In the genomic region with DNA sequence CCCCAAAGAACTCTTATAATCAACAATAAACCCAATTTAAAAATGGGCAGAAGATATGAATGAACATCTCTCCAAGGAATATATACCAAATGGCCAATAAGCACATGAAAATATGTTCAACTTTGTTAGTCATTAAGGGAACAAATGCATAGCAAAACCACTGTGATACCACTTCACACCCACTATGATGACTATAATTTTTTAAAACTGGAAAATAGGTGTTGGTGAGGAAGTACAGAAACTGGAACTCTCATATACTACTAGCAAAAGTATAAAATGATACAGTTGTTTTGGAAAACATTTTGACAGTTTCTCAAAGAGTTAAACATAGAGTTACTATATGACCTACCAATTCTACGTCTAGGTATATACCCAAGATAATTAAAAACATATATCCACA, we compare ENCODE assay signal across 17 cellular contexts. TPM values are rescaled to one million over a fixed set of nuclear protein-coding genes. Genes with fewer than 3 reads are reported as not detected.
DNase-seq lines count a peak whose midpoint lies in the region; ATAC-seq and TF ChIP-seq lines count a peak whose summit lies in the region.
"Had no signal": no experiment of that assay in that cellular context is flagged by ENCODE, and none has a peak within 500 bp of the region (broad histone marks: within the 10 kb centered on the region; RNA-seq: fewer than 3 reads in every experiment).

No MANE protein-coding gene starts in this region.

- H3K4me3 Mint-ChIP-seq in activated CD4-positive, alpha-beta T cell treated with anti-CD3 and anti-CD28 coated beads, Interleukin-2, amount 10 ng/mL, durations not matched to agents 24 days and 14 days = no peak overlapping the region
- H3K4me3 Mint-ChIP-seq in activated CD4-positive, alpha-beta T cell treated with anti-CD3 and anti-CD28 coated beads, Interleukin-2, amount 10 ng/mL, durations not matched to agents 7 days and 5 days = no peak overlapping the region
- no peak overlapping the region for H3K4me3 Mint-ChIP-seq in activated naive CD4-positive, alpha-beta T cell treated with anti-CD3 and anti-CD28 coated beads, Interleukin-2, amount 50 U/mL, for 24 hours
- no peak overlapping the region for H3K4me3 Mint-ChIP-seq in activated naive CD8-positive, alpha-beta T cell treated with anti-CD3 and anti-CD28 coated beads for 36 hours
- no peak overlapping the region for H3K4me3 Mint-ChIP-seq in stimulated activated naive CD8-positive, alpha-beta T cell treated with anti-CD3 and anti-CD28 coated beads, Interleukin-15, amount 100 ng/mL, for 72 hours
- H3K4me3 Mint-ChIP-seq in activated CD8-positive, alpha-beta memory T cell treated with anti-CD3 and anti-CD28 coated beads, Interleukin-2, amount 10 ng/mL, durations not matched to agents 7 days and 5 days = no peak overlapping the region
- H3K4me3 Mint-ChIP-seq: CD8-positive, alpha-beta memory T cell; HFFc6 had no signal

- peaks cover 10% of the 10 kb centered on the region for H3K9me3 Mint-ChIP-seq in activated CD4-positive, alpha-beta T cell treated with anti-CD3 and anti-CD28 coated beads, Interleukin-2, amount 10 ng/mL, durations not matched to agents 24 days and 14 days
- H3K9me3 Mint-ChIP-seq in activated CD4-positive, alpha-beta T cell treated with anti-CD3 and anti-CD28 coated beads, Interleukin-2, amount 10 ng/mL, durations not matched to agents 7 days and 5 days = no peaks in the 10 kb centered on the region
- H3K9me3 Mint-ChIP-seq in activated naive CD4-positive, alpha-beta T cell treated with anti-CD3 and anti-CD28 coated beads, Interleukin-2, amount 50 U/mL, for 24 hours = no peaks in the 10 kb centered on the region
- H3K9me3 Mint-ChIP-seq in activated naive CD8-positive, alpha-beta T cell treated with anti-CD3 and anti-CD28 coated beads for 36 hours = peaks cover 5% of the 10 kb centered on the region
- peaks cover 7 to 8% of the 10 kb centered on the region in 2 donors for H3K9me3 Mint-ChIP-seq in stimulated activated naive CD8-positive, alpha-beta T cell treated with anti-CD3 and anti-CD28 coated beads, Interleukin-15, amount 100 ng/mL, for 72 hours
- peaks cover 2% of the 10 kb centered on the region for H3K9me3 Mint-ChIP-seq in activated CD8-positive, alpha-beta memory T cell treated with anti-CD3 and anti-CD28 coated beads, Interleukin-2, amount 10 ng/mL, durations not matched to agents 7 days and 5 days (ENCODE audit: low read depth)

- H3K27ac Mint-ChIP-seq in activated CD4-positive, alpha-beta T cell treated with anti-CD3 and anti-CD28 coated beads, Interleukin-2, amount 10 ng/mL, durations not matched to agents 24 days and 14 days = peak overlapping the region; percentile 69
- no peak overlapping the region for H3K27ac Mint-ChIP-seq in activated CD4-positive, alpha-beta T cell treated with anti-CD3 and anti-CD28 coated beads, Interleukin-2, amount 10 ng/mL, durations not matched to agents 7 days and 5 days
- peak overlapping the region; percentile 55 for H3K27ac Mint-ChIP-seq in activated naive CD4-positive, alpha-beta T cell treated with anti-CD3 and anti-CD28 coated beads, Interleukin-2, amount 50 U/mL, for 24 hours
- peak overlapping the region; percentile 62 for H3K27ac Mint-ChIP-seq in activated naive CD8-positive, alpha-beta T cell treated with anti-CD3 and anti-CD28 coated beads for 36 hours
- no peak overlapping the region for H3K27ac Mint-ChIP-seq in stimulated activated naive CD8-positive, alpha-beta T cell treated with anti-CD3 and anti-CD28 coated beads, Interleukin-15, amount 100 ng/mL, for 72 hours
- no peak overlapping the region for H3K27ac Mint-ChIP-seq in activated CD8-positive, alpha-beta memory T cell treated with anti-CD3 and anti-CD28 coated beads, Interleukin-2, amount 10 ng/mL, durations not matched to agents 7 days and 5 days
- H3K27ac Mint-ChIP-seq: HFFc6 had no signal

- POLR2A ChIA-PET in activated CD4-positive, alpha-beta T cell treated with anti-CD3 and anti-CD28 coated beads, Interleukin-2, amount 10 ng/mL, durations not matched to agents 7 days and 5 days (lab: Charles Lee) = no interaction called here

- no peak for DNase-seq in activated CD4-positive, alpha-beta T cell treated with anti-CD3 and anti-CD28 coated beads, Interleukin-2, amount 10 ng/mL, durations not matched to agents 24 days and 14 days
- no peak for DNase-seq in activated CD4-positive, alpha-beta T cell treated with anti-CD3 and anti-CD28 coated beads, Interleukin-2, amount 10 ng/mL, durations not matched to agents 7 days and 5 days
- no peak for DNase-seq in activated naive CD4-positive, alpha-beta T cell (lab: John Stamatoyannopoulos, UW)
- no peak for DNase-seq in activated naive CD8-positive, alpha-beta T cell treated with anti-CD3 and anti-CD28 coated beads for 36 hours
- no peak for DNase-seq in stimulated activated naive CD8-positive, alpha-beta T cell treated with anti-CD3 and anti-CD28 coated beads, Interleukin-15, amount 100 ng/mL, for 72 hours
- no peak for DNase-seq in activated CD8-positive, alpha-beta memory T cell treated with anti-CD3 and anti-CD28 coated beads, Interleukin-2, amount 10 ng/mL, durations not matched to agents 7 days and 5 days
- DNase-seq in GM13976 (ENCODE audit: low spot score) = no peak
- DNase-seq: 8988T; AML-193; Caco-2; CD8-positive, alpha-beta memory T cell; DMS53; GF-D8; HCEC 1CT; HFFc6 had no signal

- intact Hi-C loops in activated CD4-positive, alpha-beta T cell treated with anti-CD3 and anti-CD28 coated beads, Interleukin-2, amount 10 ng/mL, durations not matched to agents 24 days and 14 days (cut with micrococcal nuclease) = loop anchor here (1.0 kb wide), 2 partner anchors 8 to 40 kb away; no protein-coding TSS in a partner anchor

- H3K4me1 Mint-ChIP-seq in activated CD4-positive, alpha-beta T cell treated with anti-CD3 and anti-CD28 coated beads, Interleukin-2, amount 10 ng/mL, durations not matched to agents 24 days and 14 days = peaks cover 8% of the 10 kb centered on the region
- no peaks in the 10 kb centered on the region for H3K4me1 Mint-ChIP-seq in activated CD4-positive, alpha-beta T cell treated with anti-CD3 and anti-CD28 coated beads, Interleukin-2, amount 10 ng/mL, durations not matched to agents 7 days and 5 days
- H3K4me1 Mint-ChIP-seq in activated naive CD4-positive, alpha-beta T cell treated with anti-CD3 and anti-CD28 coated beads, Interleukin-2, amount 50 U/mL, for 24 hours = peaks cover 5% of the 10 kb centered on the region
- H3K4me1 Mint-ChIP-seq in activated naive CD8-positive, alpha-beta T cell treated with anti-CD3 and anti-CD28 coated beads for 36 hours = peaks cover 13% of the 10 kb centered on the region
- H3K4me1 Mint-ChIP-seq in stimulated activated naive CD8-positive, alpha-beta T cell treated with anti-CD3 and anti-CD28 coated beads, Interleukin-15, amount 100 ng/mL, for 72 hours = peaks cover 7% of the 10 kb centered on the region
- no peaks in the 10 kb centered on the region for H3K4me1 Mint-ChIP-seq in activated CD8-positive, alpha-beta memory T cell treated with anti-CD3 and anti-CD28 coated beads, Interleukin-2, amount 10 ng/mL, durations not matched to agents 7 days and 5 days
- H3K4me1 Mint-ChIP-seq: CD8-positive, alpha-beta memory T cell had no signal

- H3K36me3 Mint-ChIP-seq in activated CD4-positive, alpha-beta T cell treated with anti-CD3 and anti-CD28 coated beads, Interleukin-2, amount 10 ng/mL, durations not matched to agents 24 days and 14 days (ENCODE audit: low read depth) = peaks cover 4% of the 10 kb centered on the region
- peaks cover 6% of the 10 kb centered on the region for H3K36me3 Mint-ChIP-seq in activated CD4-positive, alpha-beta T cell treated with anti-CD3 and anti-CD28 coated beads, Interleukin-2, amount 10 ng/mL, durations not matched to agents 7 days and 5 days (ENCODE audit: low read depth)
- peaks cover 17% of the 10 kb centered on the region for H3K36me3 Mint-ChIP-seq in activated naive CD4-positive, alpha-beta T cell treated with anti-CD3 and anti-CD28 coated beads, Interleukin-2, amount 50 U/mL, for 24 hours
- H3K36me3 Mint-ChIP-seq in activated naive CD8-positive, alpha-beta T cell treated with anti-CD3 and anti-CD28 coated beads for 36 hours = peaks cover 20% of the 10 kb centered on the region
- peaks cover 3% of the 10 kb centered on the region for H3K36me3 Mint-ChIP-seq in activated CD8-positive, alpha-beta memory T cell treated with anti-CD3 and anti-CD28 coated beads, Interleukin-2, amount 10 ng/mL, durations not matched to agents 7 days and 5 days

- in situ Hi-C loops in GM13976 (cut with MboI; ENCODE audit: low sequenced_read_pairs, unreplicated experiment) = no loop called here

- peak; percentile 59 for ATAC-seq in stimulated activated naive CD8-positive, alpha-beta T cell treated with anti-CD3 and anti-CD28 coated beads, Interleukin-15, amount 100 ng/mL, for 72 hours
- ATAC-seq in activated CD8-positive, alpha-beta memory T cell treated with anti-CD3 and anti-CD28 coated beads, Interleukin-2, amount 10 ng/mL, durations not matched to agents 7 days and 5 days = no peak

- CTCF ChIA-PET in activated CD4-positive, alpha-beta T cell treated with anti-CD3 and anti-CD28 coated beads, Interleukin-2, amount 10 ng/mL, durations not matched to agents 7 days and 5 days (lab: Charles Lee) = no interaction called here
- CTCF ChIA-PET in activated CD8-positive, alpha-beta memory T cell treated with anti-CD3 and anti-CD28 coated beads, Interleukin-2, amount 10 ng/mL, durations not matched to agents 7 days and 5 days (lab: Charles Lee) = no interaction called here

- no peak for TF ChIP-seq CTCF in GM13976 (IDR thresholded peaks at IDR 0.05; ENCODE audit: borderline replicate concordance, control extremely low read depth, extremely low read depth, insufficient read depth, missing control alignments)

- no peaks in the 10 kb centered on the region for H3K27me3 Mint-ChIP-seq in activated CD4-positive, alpha-beta T cell treated with anti-CD3 and anti-CD28 coated beads, Interleukin-2, amount 10 ng/mL, durations not matched to agents 24 days and 14 days
- H3K27me3 Mint-ChIP-seq in activated CD4-positive, alpha-beta T cell treated with anti-CD3 and anti-CD28 coated beads, Interleukin-2, amount 10 ng/mL, durations not matched to agents 7 days and 5 days = no peaks in the 10 kb centered on the region
- H3K27me3 Mint-ChIP-seq in activated naive CD4-positive, alpha-beta T cell treated with anti-CD3 and anti-CD28 coated beads, Interleukin-2, amount 50 U/mL, for 24 hours = no peaks in the 10 kb centered on the region
- H3K27me3 Mint-ChIP-seq in activated naive CD8-positive, alpha-beta T cell treated with anti-CD3 and anti-CD28 coated beads for 36 hours = no peaks in the 10 kb centered on the region
- H3K27me3 Mint-ChIP-seq in stimulated activated naive CD8-positive, alpha-beta T cell treated with anti-CD3 and anti-CD28 coated beads, Interleukin-15, amount 100 ng/mL, for 72 hours = no peaks in the 10 kb centered on the region
- H3K27me3 Mint-ChIP-seq in activated CD8-positive, alpha-beta memory T cell treated with anti-CD3 and anti-CD28 coated beads, Interleukin-2, amount 10 ng/mL, durations not matched to agents 7 days and 5 days = no peaks in the 10 kb centered on the region

RNA-seq across cellular contexts. Expression of a gene that starts 9.4 kb away (rescaled TPM):
- 23.6 and 24.2 TPM in 2 replicates for total RNA-seq in activated CD4-positive, alpha-beta T cell treated with anti-CD3 and anti-CD28 coated beads, Interleukin-2, amount 10 ng/mL, durations not matched to agents 24 days and 14 days
- total RNA-seq in activated CD4-positive, alpha-beta T cell treated with anti-CD3 and anti-CD28 coated beads, Interleukin-2, amount 10 ng/mL, durations not matched to agents 7 days and 5 days = 1 to 10 TPM; 7.1 to 9.6 TPM
- 10 to 100 TPM; 10.8 TPM for total RNA-seq in activated naive CD8-positive, alpha-beta T cell treated with anti-CD3 and anti-CD28 coated beads for 36 hours
- 10 to 100 TPM in 1 of 2 experiments, 1 to 10 TPM in 1; 8.4 to 18.7 TPM for total RNA-seq in activated CD8-positive, alpha-beta memory T cell treated with anti-CD3 and anti-CD28 coated beads, Interleukin-2, amount 10 ng/mL, durations not matched to agents 7 days and 5 days

RNA-seq across cellular contexts. Expression of a gene that starts 27.5 kb away (rescaled TPM):
- total RNA-seq in activated CD4-positive, alpha-beta T cell treated with anti-CD3 and anti-CD28 coated beads, Interleukin-2, amount 10 ng/mL, durations not matched to agents 24 days and 14 days = 30.8 and 32.2 TPM in 2 replicates
- 10 to 100 TPM; 15.2 to 15.7 TPM for total RNA-seq in activated CD4-positive, alpha-beta T cell treated with anti-CD3 and anti-CD28 coated beads, Interleukin-2, amount 10 ng/mL, durations not matched to agents 7 days and 5 days
- 10 to 100 TPM; 32.2 to 33.7 TPM for total RNA-seq in activated naive CD8-positive, alpha-beta T cell treated with anti-CD3 and anti-CD28 coated beads for 36 hours
- 10 to 100 TPM; 14.7 to 20.3 TPM for total RNA-seq in activated CD8-positive, alpha-beta memory T cell treated with anti-CD3 and anti-CD28 coated beads, Interleukin-2, amount 10 ng/mL, durations not matched to agents 7 days and 5 days

RNA-seq across cellular contexts. Expression of a gene that starts 58.0 kb away (rescaled TPM):
- total RNA-seq in activated CD4-positive, alpha-beta T cell treated with anti-CD3 and anti-CD28 coated beads, Interleukin-2, amount 10 ng/mL, durations not matched to agents 24 days and 14 days = not detected in 2 replicates
- not detected for total RNA-seq in activated CD4-positive, alpha-beta T cell treated with anti-CD3 and anti-CD28 coated beads, Interleukin-2, amount 10 ng/mL, durations not matched to agents 7 days and 5 days
- not detected for total RNA-seq in activated naive CD8-positive, alpha-beta T cell treated with anti-CD3 and anti-CD28 coated beads for 36 hours
- not detected for total RNA-seq in activated CD8-positive, alpha-beta memory T cell treated with anti-CD3 and anti-CD28 coated beads, Interleukin-2, amount 10 ng/mL, durations not matched to agents 7 days and 5 days
- total RNA-seq: Caco-2; CD8-positive, alpha-beta memory T cell; H4; HFFc6 had no signal

Comparison
In these comparisons a context has a peak if more than half of its experiments do, and no peak if none do; other contexts are left out.
1. H3K27ac Mint-ChIP-seq: peak in activated CD4-positive, alpha-beta T cell treated with anti-CD3 and anti-CD28 coated beads, Interleukin-2, amount 10 ng/mL, durations not matched to agents 24 days and 14 days (single experiment), activated naive CD4-positive, alpha-beta T cell treated with anti-CD3 and anti-CD28 coated beads, Interleukin-2, amount 50 U/mL, for 24 hours (single experiment) and activated naive CD8-positive, alpha-beta T cell treated with anti-CD3 and anti-CD28 coated beads for 36 hours (single experiment); none in activated CD4-positive, alpha-beta T cell treated with anti-CD3 and anti-CD28 coated beads, Interleukin-2, amount 10 ng/mL, durations not matched to agents 7 days and 5 days (single experiment), stimulated activated naive CD8-positive, alpha-beta T cell treated with anti-CD3 and anti-CD28 coated beads, Interleukin-15, amount 100 ng/mL, for 72 hours (0 of 2) and activated CD8-positive, alpha-beta memory T cell treated with anti-CD3 and anti-CD28 coated beads, Interleukin-2, amount 10 ng/mL, durations not matched to agents 7 days and 5 days (single experiment).